Comparison of ENCODE assay signal across 8 cellular contexts in genomic region chr1:233326319-233326994, GRCh38. TPM values are rescaled to one million over a fixed set of nuclear protein-coding genes. Genes with fewer than 3 reads are reported as not detected.
DNase-seq lines count a peak whose midpoint lies in the region; ATAC-seq, FAIRE-seq and TF ChIP-seq lines count a peak whose summit lies in the region.

No MANE protein-coding gene starts in this region.

- H3K4ac ChIP-seq in mesendoderm (ENCODE audit: low read depth, low read length): no peak overlapping the region

- no peak overlapping the region for H3K23ac ChIP-seq in mesendoderm (ENCODE audit: low read length)

- intact Hi-C loops in K562 (cut with micrococcal nuclease): no loop called here

- H3K27ac ChIP-seq in C4-2B (peak overlapping the region; percentile 7; the same call in 1 of the 2 replicates), HEK293 (ENCODE audit: extremely low read depth, low read depth, low read length) (peak overlapping the region; percentile 69), K562 (ENCODE audit: extremely low read depth, low read depth, low read length) (no peak overlapping the region), mesendoderm (ENCODE audit: low read depth, low read length) (no peak overlapping the region)

- no peaks in the 10 kb centered on the region for H3K9me1 ChIP-seq in K562 (ENCODE audit: control insufficient read depth, insufficient read depth, low read length)

- no peak for TF ChIP-seq POLR2A in K562 (conservative IDR thresholded peaks at IDR 0.05)
- no peak for TF ChIP-seq POLR2A in H54 (IDR thresholded peaks at IDR 0.05; ENCODE audit: low read depth, low read length)

- H4K8ac ChIP-seq in mesendoderm (ENCODE audit: low read depth, low read length): no peak overlapping the region

- H3K27me3 ChIP-seq in K562 (ENCODE audit: control insufficient read depth in 2 of 2, insufficient read depth in 2 of 2, low read length in 2 of 2) (peaks cover 0 to 6% of the 10 kb centered on the region in 2 experiments; a peak in 1 of 5 replicates), mesendoderm (ENCODE audit: insufficient read depth, low read length, poor library complexity) (no peaks in the 10 kb centered on the region)

- no peak overlapping the region for H2BK5ac ChIP-seq in mesendoderm (ENCODE audit: low read length)

- no peak overlapping the region for H3K56ac ChIP-seq in mesendoderm (ENCODE audit: low read length)

- no peak overlapping the region for H2AFZ ChIP-seq in K562 (ENCODE audit: low read depth, low read length)

- TF ChIP-seq EP300 in K562 (IDR thresholded peaks at IDR 0.05; ENCODE audit: low read length): no peak

- H3K4me2 ChIP-seq in K562 (ENCODE audit: insufficient read depth, low read length) (peak overlapping the region; percentile 39), mesendoderm (ENCODE audit: low read length) (peak overlapping the region; percentile 65)

- FAIRE-seq in K562 (lab: Jason Lieb, UNC): peak; percentile 46
- FAIRE-seq in H54 (lab: Jason Lieb, UNC): no peak

- no peak overlapping the region for H3K18ac ChIP-seq in mesendoderm (ENCODE audit: low read length)

- H4K20me1 ChIP-seq in K562 (replicated peaks; ENCODE audit: control insufficient read depth, insufficient read depth, low read length): no peaks in the 10 kb centered on the region

- DNase-seq in K562 (ENCODE audit: extremely low read depth in 1 of 4, low spot score in 3 of 4): no peak
- no peak for DNase-seq in mesendoderm
- no peak for DNase-seq in AML-193 (lab: John Stamatoyannopoulos, UW)
- no peak for DNase-seq in H54 (ENCODE audit: insufficient read length, low spot score)

- no peak overlapping the region for H2BK15ac ChIP-seq in mesendoderm (replicated peaks; ENCODE audit: low read depth)

- no peak for ATAC-seq in K562
- no peak for ATAC-seq in GM21529 (IDR thresholded peaks at IDR 0.05; ENCODE audit: unreplicated experiment)
- ATAC-seq in HG02759 (IDR thresholded peaks at IDR 0.05; ENCODE audit: unreplicated experiment): no peak

- H3K9ac ChIP-seq in K562 (ENCODE audit: insufficient read depth in 1 of 2, low read depth in 2 of 2, low read length in 2 of 2): no peak overlapping the region
- no peak overlapping the region for H3K9ac ChIP-seq in mesendoderm (ENCODE audit: low read length)

- no peak overlapping the region for H2AK5ac ChIP-seq in mesendoderm (ENCODE audit: low read length)

- TF ChIP-seq CTCF in C4-2B (conservative IDR thresholded peaks at IDR 0.05) (no peak), HEK293 (tag by site-specific recombination; IDR thresholded peaks at IDR 0.05) (no peak), K562 (IDR thresholded peaks at IDR 0.05 in 2 of 3, conservative IDR thresholded peaks at IDR 0.05 in 1 of 3; ENCODE audit: insufficient read depth in 2 of 3, low read depth in 1 of 3, low read length in 3 of 3) (no peak)

- no peak overlapping the region for H4K5ac ChIP-seq in mesendoderm (ENCODE audit: low read length)

- WGBS in K562 (ENCODE audit: insufficient coverage, low coverage, missing lambda C conversion rate): 11% methylated on average over 6 of the region's 6 CpGs
- no CpG with 5 or more reads among the region's 6 CpGs for WGBS in mesendoderm (ENCODE audit: extremely low coverage, insufficient coverage, low lambda C conversion rate)

- H3K4me1 ChIP-seq in HEK293 (ENCODE audit: control insufficient read depth, insufficient read depth, low read length): peaks cover 8% of the 10 kb centered on the region; the same call in 1 of the 2 replicates
- peaks cover 0 to 18% of the 10 kb centered on the region in 2 experiments; a peak in 4 of 5 replicates for H3K4me1 ChIP-seq in K562 (replicated peaks in 1 of 2; ENCODE audit: control insufficient read depth in 2 of 2, insufficient read depth in 2 of 2, low read length in 2 of 2)
- H3K4me1 ChIP-seq in mesendoderm (ENCODE audit: control insufficient read depth, low read depth, low read length): no peaks in the 10 kb centered on the region

- POLR2A ChIA-PET in HEK293 (lab: Yijun Ruan, JAX) (interaction anchor here (1.7 kb wide), 1 partner anchor 35 kb away, joined by 4 read pairs; no protein-coding TSS in a partner anchor), K562 (lab: Yijun Ruan, JAX) (interaction anchor here (0.6 kb wide), 1 partner anchor 19 kb away, joined by 3 read pairs; no protein-coding TSS in a partner anchor)

- H3K4me3 ChIP-seq in HEK293 (ENCODE audit: low read depth, low read length): peak overlapping the region; percentile 53
- no peak overlapping the region for H3K4me3 ChIP-seq in K562
- H3K4me3 ChIP-seq in mesendoderm (ENCODE audit: low read length): no peak overlapping the region

- peaks cover 1% of the 10 kb centered on the region for H3K79me1 ChIP-seq in mesendoderm (ENCODE audit: low read length)

- CTCF ChIA-PET in HEK293 (lab: Yijun Ruan, JAX): interaction anchor here (0.6 to 2.4 kb wide), 4 partner anchors 23 to 492 kb away, joined by 3 to 20 read pairs (median 6); no protein-coding TSS in a partner anchor
- CTCF ChIA-PET in K562 (lab: Yijun Ruan, JAX; ENCODE audit: low intra/inter-chr PET ratio): no interaction called here

- no peaks in the 10 kb centered on the region for H3K79me2 ChIP-seq in K562 (ENCODE audit: control insufficient read depth, insufficient read depth, low read length)
- peaks cover 2% of the 10 kb centered on the region for H3K79me2 ChIP-seq in mesendoderm (ENCODE audit: control insufficient read depth, insufficient read depth, low read length)

- no peaks in the 10 kb centered on the region for H3K9me3 ChIP-seq in HEK293 (ENCODE audit: control insufficient read depth, insufficient read depth, low read depth, low read length)
- no peaks in the 10 kb centered on the region for H3K9me3 ChIP-seq in K562 (replicated peaks; ENCODE audit: control insufficient read depth, insufficient read depth, low read depth, low read length)

- H2BK120ac ChIP-seq in mesendoderm (ENCODE audit: low read depth, low read length): no peak overlapping the region

- H3K36me3 ChIP-seq in HEK293 (ENCODE audit: control insufficient read depth in 2 of 2, insufficient read depth in 1 of 2, low read length in 2 of 2) (no peaks in the 10 kb centered on the region), K562 (ENCODE audit: control insufficient read depth, insufficient read depth, low read length) (no peaks in the 10 kb centered on the region), mesendoderm (ENCODE audit: control insufficient read depth, insufficient read depth, low read length) (no peaks in the 10 kb centered on the region)

- no peak for TF ChIP-seq RAD21 in K562 (CRISPR knock-in tag; conservative IDR thresholded peaks at IDR 0.05 in 1 of 2, IDR thresholded peaks at IDR 0.05 in 1 of 2)

- in situ Hi-C loops in K562 (cut with MboI): no loop called here

- no TSS peak for BruUV-seq in K562 (replicated peaks; lab: Mats Ljungman, UMichigan)

TF ChIP-seq in HEK293, 187 proteins besides CTCF, POLR2A, EP300 and RAD21 (continues in another document):
- TF ChIP-seq ZNF24 (tag by site-specific recombination; IDR thresholded peaks at IDR 0.05) (no peak), ZNF792 (tag by site-specific recombination; IDR thresholded peaks at IDR 0.05) (no peak), ZNF768 (tag by site-specific recombination; IDR thresholded peaks at IDR 0.05) (peak; percentile 39; the same call in 1 of the 2 replicates)

TF ChIP-seq in K562, 482 proteins besides CTCF, POLR2A, EP300 and RAD21 (continues in another document):
- no peak for TF ChIP-seq KLF13 (tag; IDR thresholded peaks at IDR 0.05; ENCODE audit: borderline replicate concordance, low read depth)
- no peak for TF ChIP-seq HIVEP1 (CRISPR knock-in tag; IDR thresholded peaks at IDR 0.05)
- TF ChIP-seq XRCC5 (IDR thresholded peaks at IDR 0.05; ENCODE audit: low read depth, low read length): no peak
- no peak for TF ChIP-seq ETV5 (CRISPR knock-in tag; IDR thresholded peaks at IDR 0.05; ENCODE audit: low read depth)

RNA-seq across cellular contexts. Expression of gene MAP3K21, which starts 1.1 kb away (rescaled TPM):
- total RNA-seq in K562 (2011; cell fraction: chromatin; rRNA removed; ENCODE audit: low replicate concordance): 0.83 and 1.2 TPM in 2 replicates
- total RNA-seq in K562 (2011; cell fraction: nucleolus; rRNA removed): 0.66 and 0.83 TPM in 2 replicates
- 0.73 and 1.3 TPM in 2 replicates for total RNA-seq in K562 (2011; cell fraction: nucleoplasm; rRNA removed)
- total RNA-seq in K562 (2014; rRNA removed): 0.23 and 0.57 TPM in 2 replicates
- 0.58 and 0.67 TPM in 2 replicates for total RNA-seq in K562 (2014; rRNA removed; fragmentation: Illumina TruSeq; extraction: Trizol)
- total RNA-seq in K562 (2015; rRNA removed; fragmentation: Illumina TruSeq; extraction: Trizol): 0.62 and 0.68 TPM in 2 replicates
- 0.58 and 0.76 TPM in 2 replicates for total RNA-seq in K562 (2021)
- 0.27 and 0.86 TPM in 2 replicates for polyA plus RNA-seq in K562 (2011; rRNA removed)
- polyA plus RNA-seq in K562 (2011; cell fraction: cytosol; rRNA removed): 0.28 and 0.48 TPM in 2 replicates
- polyA plus RNA-seq in K562 (2011; cell fraction: nucleus; rRNA removed): 0.37 and 0.82 TPM in 2 replicates
- 0.38 and 0.43 TPM in 2 replicates for polyA plus RNA-seq in K562 (2012)
- polyA plus RNA-seq in K562 (2014; fragmentation: Illumina TruSeq; extraction: Trizol): 0.46 and 0.49 TPM in 2 replicates
- polyA plus RNA-seq in K562 (2014; fragmentation: Nextera tagmentation; extraction: Ambion mirVana): under 1 TPM; 0.24 to 0.34 TPM
- 0.45 and 0.65 TPM in 2 replicates for polyA plus RNA-seq in K562 (2014; rRNA removed)
- 0.66 and 1.7 TPM in 2 replicates for polyA minus RNA-seq in K562 (2011; rRNA and poly(A)+ RNA removed)
- polyA minus RNA-seq in K562 (2011; cell fraction: cytosol; rRNA and poly(A)+ RNA removed): 0.55 and 0.57 TPM in 2 replicates
- polyA minus RNA-seq in K562 (2011; cell fraction: nucleus; rRNA and poly(A)+ RNA removed): 0.33 and 0.67 TPM in 2 replicates
- polyA plus RNA-seq in mesendoderm (2013, experiment 1 of 2): 8.5 TPM
- 8.9 TPM for polyA plus RNA-seq in mesendoderm (2013, experiment 2 of 2)

RNA-seq across cellular contexts. Expression of gene PCNX2, which starts 30.9 kb away (rescaled TPM):
- not detected in 2 replicates for total RNA-seq in K562 (2011; cell fraction: chromatin; rRNA removed; ENCODE audit: low replicate concordance)
- total RNA-seq in K562 (2011; cell fraction: nucleolus; rRNA removed): not detected in 2 replicates
- total RNA-seq in K562 (2011; cell fraction: nucleoplasm; rRNA removed): not detected in 2 replicates
- total RNA-seq in K562 (2014; rRNA removed) (not detected in 2 replicates), K562 (2014; rRNA removed; fragmentation: Illumina TruSeq; extraction: Trizol) (not detected in 2 replicates), K562 (2015; rRNA removed; fragmentation: Illumina TruSeq; extraction: Trizol) (0.33 TPM in 1 of 2 replicates, not detected in the other), K562 (2021) (0.07 and 0.31 TPM in 2 replicates)
- polyA plus RNA-seq in K562 (2011; rRNA removed) (not detected in 2 replicates), K562 (2014; fragmentation: Illumina TruSeq; extraction: Trizol) (not detected in 2 replicates), K562 (2014; fragmentation: Nextera tagmentation; extraction: Ambion mirVana) (not detected), K562 (2014; rRNA removed) (not detected in 2 replicates)
- polyA plus RNA-seq in K562 (2011; cell fraction: cytosol; rRNA removed): 0.04 TPM in 1 of 2 replicates, not detected in the other
- 0.03 TPM in 1 of 2 replicates, not detected in the other for polyA plus RNA-seq in K562 (2011; cell fraction: nucleus; rRNA removed)
- 0.04 and 0.25 TPM in 2 replicates for polyA plus RNA-seq in K562 (2012)
- 0.06 TPM in 1 of 2 replicates, not detected in the other for polyA minus RNA-seq in K562 (2011; rRNA and poly(A)+ RNA removed)
- polyA minus RNA-seq in K562 (2011; cell fraction: cytosol; rRNA and poly(A)+ RNA removed): 0.48 and 0.64 TPM in 2 replicates
- polyA minus RNA-seq in K562 (2011; cell fraction: nucleus; rRNA and poly(A)+ RNA removed): not detected in 2 replicates
- polyA plus RNA-seq in mesendoderm (2013, experiment 1 of 2): 20.1 TPM
- 17.6 TPM for polyA plus RNA-seq in mesendoderm (2013, experiment 2 of 2)

Comparison
In these comparisons a context has a peak if more than half of its experiments do, and no peak if none do; other contexts are left out.
1. H3K27ac ChIP-seq: peak in C4-2B (single experiment) and HEK293 (single experiment); none in K562 (single experiment) and mesendoderm (single experiment).